In the genomic region with DNA sequence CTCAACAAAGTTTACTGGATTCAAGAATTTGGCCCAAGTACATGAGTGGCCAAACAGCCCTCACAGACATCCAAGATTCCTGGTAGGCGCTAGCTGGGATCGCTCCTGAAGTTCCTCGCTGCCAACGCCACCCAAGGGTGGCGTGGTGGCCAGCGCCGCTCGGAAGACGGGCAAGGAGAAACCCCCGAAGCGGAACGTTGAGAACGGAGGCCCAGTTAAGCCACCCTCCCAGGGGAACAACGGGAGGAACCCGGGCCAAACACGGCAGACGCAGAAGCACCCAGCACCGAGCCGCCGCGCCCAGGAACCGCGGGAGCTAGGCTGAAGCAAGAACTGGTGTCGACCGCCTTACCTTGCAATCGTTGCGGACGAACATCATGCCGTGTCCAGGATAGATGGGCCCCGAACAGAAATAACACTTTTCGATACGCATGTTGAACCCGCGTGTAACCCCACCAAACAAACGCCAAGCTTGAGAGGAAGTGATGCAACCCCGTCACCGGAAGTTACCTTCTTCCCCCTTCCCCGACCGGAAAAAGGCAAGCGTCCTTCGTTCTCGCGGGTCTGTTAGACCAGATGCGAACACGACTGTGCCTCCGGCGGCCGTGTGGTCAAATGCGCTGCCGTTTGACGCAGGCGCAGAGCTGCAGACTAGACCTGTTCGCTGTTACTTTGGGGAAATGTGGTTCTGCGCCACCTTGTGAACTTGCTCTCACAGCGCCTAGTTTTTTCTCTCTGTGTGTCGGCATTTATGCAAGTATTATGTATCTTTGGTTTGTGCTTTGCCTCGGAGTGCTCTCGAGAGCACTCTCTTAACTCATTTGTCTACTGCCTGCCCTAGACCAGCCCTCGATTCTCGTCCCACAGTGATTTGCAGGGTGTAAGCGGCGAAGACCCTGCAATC, we compare ENCODE assay signal across 8 cellular contexts. TPM values are rescaled to one million over a fixed set of nuclear protein-coding genes. Genes with fewer than 3 reads are reported as not detected.
A peak's percentile ranks its signal among the peaks of the same experiment; 100 is the strongest.
DNase-seq lines count a peak whose midpoint lies in the region; ATAC-seq and TF ChIP-seq lines count a peak whose summit lies in the region.

TSS of gene RSL24D1 (minus strand) at position 484 of the 904 bp plus-strand sequence. CDS start at position 433, 51 bp downstream.

- no peaks in the 10 kb centered on the region for H3K27me3 Mint-ChIP-seq in activated naive CD8-positive, alpha-beta T cell treated with anti-CD3 and anti-CD28 coated beads, Interleukin-2, amount 10 ng/mL, durations not matched to agents 7 days and 5 days
- H3K27me3 Mint-ChIP-seq in osteocyte (ENCODE audit: unreplicated experiment), result no peaks in the 10 kb centered on the region

- POLR2A ChIA-PET in activated naive CD8-positive, alpha-beta T cell treated with anti-CD3 and anti-CD28 coated beads, Interleukin-2, amount 10 ng/mL, durations not matched to agents 7 days and 5 days (lab: Charles Lee), result interaction anchor here (0.5 to 1.9 kb wide), 14 partner anchors 10 to 337 kb away, joined by 3 to 24 read pairs (median 4); partner anchors contain the start of genes CCPG1, PIERCE2, PIGB and PIGBOS1

- H3K4me3 ChIP-seq in GM12864 (ENCODE audit: low read depth, low read length), result peak within 1 kb of the TSS; percentile 93
- H3K4me3 ChIP-seq in thyroid gland (replicated peaks in 1 of 3), result peak within 1 kb of the TSS; percentile 68 to 94 (median 73)

- DNase-seq in GM12864 (ENCODE audit: low read depth), result peak; percentile 99
- DNase-seq in NCI-H1092 treated with DMSO at 0.1 percent for 48 hours (lab: John Stamatoyannopoulos, UW), result peak; percentile 92
- DNase-seq in SKM-1 (lab: John Stamatoyannopoulos, UW; ENCODE audit: unreplicated experiment), result peak; percentile 96
- peak; percentile 88 for DNase-seq in activated naive CD8-positive, alpha-beta T cell treated with anti-CD3 and anti-CD28 coated beads, Interleukin-2, amount 10 ng/mL, durations not matched to agents 7 days and 5 days
- peak; percentile 94 to 99 (median 97) for DNase-seq in head of caudate nucleus
- DNase-seq in osteocyte (ENCODE audit: extremely low spot score, unreplicated experiment), result peak; percentile 98
- DNase-seq in thyroid gland, result peak; percentile 98

- H3K9me3 Mint-ChIP-seq in activated naive CD8-positive, alpha-beta T cell treated with anti-CD3 and anti-CD28 coated beads, Interleukin-2, amount 10 ng/mL, durations not matched to agents 7 days and 5 days, result peaks cover 2% of the 10 kb centered on the region
- H3K9me3 Mint-ChIP-seq in osteocyte (ENCODE audit: unreplicated experiment), result no peaks in the 10 kb centered on the region

- peaks cover 12% of the 10 kb centered on the region for H3K4me1 Mint-ChIP-seq in activated naive CD8-positive, alpha-beta T cell treated with anti-CD3 and anti-CD28 coated beads, Interleukin-2, amount 10 ng/mL, durations not matched to agents 7 days and 5 days
- peaks cover 9% of the 10 kb centered on the region for H3K4me1 Mint-ChIP-seq in osteocyte (ENCODE audit: unreplicated experiment)

- no peaks in the 10 kb centered on the region for H3K27me3 ChIP-seq in thyroid gland

- ATAC-seq in HG02623 (IDR thresholded peaks at IDR 0.05; ENCODE audit: unreplicated experiment), result peak; percentile 94
- peak; percentile 98 for ATAC-seq in activated naive CD8-positive, alpha-beta T cell treated with anti-CD3 and anti-CD28 coated beads, Interleukin-2, amount 10 ng/mL, durations not matched to agents 7 days and 5 days (ENCODE audit: low read depth)

- 1% methylated on average over 37 to 54 of the region's 62 CpGs for WGBS in thyroid gland, 2 donors

- peak within 1 kb of the TSS; percentile 69 to 91 (median 79) for H3K27ac ChIP-seq in thyroid gland

- intact Hi-C loops in head of caudate nucleus (cut with DNase I) (loop anchor here (5.0 kb wide), 1 partner anchor 211 kb away; the partner anchor contains the start of genes CCPG1 and PIERCE2), thyroid gland (cut with DNase I) (no loop called here)

- peak; percentile 5 to 96 for TF ChIP-seq POLR2A in thyroid gland (IDR thresholded peaks at IDR 0.05)

- H3K36me3 ChIP-seq in thyroid gland, result peaks cover 0 to 1% of the 10 kb centered on the region in 2 donors

- no peak within 1 kb of the TSS for H3K4me3 Mint-ChIP-seq in activated naive CD8-positive, alpha-beta T cell treated with anti-CD3 and anti-CD28 coated beads, Interleukin-2, amount 10 ng/mL, durations not matched to agents 7 days and 5 days
- H3K4me3 Mint-ChIP-seq in osteocyte (ENCODE audit: unreplicated experiment), result no peak within 1 kb of the TSS

- peaks cover 19% of the 10 kb centered on the region for H3K36me3 Mint-ChIP-seq in activated naive CD8-positive, alpha-beta T cell treated with anti-CD3 and anti-CD28 coated beads, Interleukin-2, amount 10 ng/mL, durations not matched to agents 7 days and 5 days
- peaks cover 1% of the 10 kb centered on the region for H3K36me3 Mint-ChIP-seq in osteocyte (ENCODE audit: unreplicated experiment)

- TF ChIP-seq CTCF in GM12864 (IDR thresholded peaks at IDR 0.05; ENCODE audit: low read depth, low read length, missing control alignments) (peak; percentile 57), osteocyte (IDR thresholded peaks at IDR 0.05) (peak; percentile 40), thyroid gland (IDR thresholded peaks at IDR 0.05) (peak in 4 of 6 experiments; percentile 9 to 53 (median 40))

- no peak within 1 kb of the TSS for H3K27ac Mint-ChIP-seq in activated naive CD8-positive, alpha-beta T cell treated with anti-CD3 and anti-CD28 coated beads, Interleukin-2, amount 10 ng/mL, durations not matched to agents 7 days and 5 days
- H3K27ac Mint-ChIP-seq in osteocyte (ENCODE audit: unreplicated experiment), result no peak within 1 kb of the TSS

- peaks cover 4 to 19% of the 10 kb centered on the region in 2 donors for H3K4me1 ChIP-seq in thyroid gland

- no peaks in the 10 kb centered on the region for H3K9me3 ChIP-seq in thyroid gland

RNA-seq across cellular contexts. Expression of gene RSL24D1, which starts in this region (rescaled TPM):
- 10 to 100 TPM; 90.8 to 96.0 TPM for total RNA-seq in activated naive CD8-positive, alpha-beta T cell treated with anti-CD3 and anti-CD28 coated beads, Interleukin-2, amount 10 ng/mL, durations not matched to agents 7 days and 5 days
- total RNA-seq in osteocyte (71.8 and 76.2 TPM in 2 replicates), thyroid gland (100 to 1,000 TPM in 1 of 4 donors, 10 to 100 TPM in 3; 42.4 to 127 (median 70.3) TPM)

Comparison
In these comparisons a context has a peak if more than half of its experiments do, and no peak if none do; other contexts are left out.
1. Peak in every context shown above with its lines: DNase-seq, ATAC-seq, H3K4me3 ChIP-seq and H3K27ac ChIP-seq.